ENCODE assay signal across 14 cellular contexts in genomic region chr12:87272846-87273245, GRCh38.
DNase-seq lines count a peak whose midpoint lies in the region; ATAC-seq and TF ChIP-seq lines count a peak whose summit lies in the region.
"Had no signal": no experiment of that assay in that cellular context is flagged by ENCODE, and none has a peak within 500 bp of the region (broad histone marks: within the 10 kb centered on the region; RNA-seq: fewer than 3 reads in every experiment).

No MANE protein-coding gene starts in this region.

- H3K4me2 ChIP-seq in osteoblast (ENCODE audit: insufficient read depth, low read length) = no peak overlapping the region
- H3K4me2 ChIP-seq: GM23338 had no signal

- intact Hi-C loops in left ventricle myocardium superior (cut with micrococcal nuclease) = no loop called here
- intact Hi-C loops in sciatic nerve (cut with DNase I) = no loop called here

- H3K27ac ChIP-seq in osteoblast (ENCODE audit: low read depth, low read length) = no peak overlapping the region

- H3K27me3 ChIP-seq in adipocyte (replicated peaks; ENCODE audit: control insufficient read depth, insufficient read depth, low read length) (no peaks in the 10 kb centered on the region), osteoblast (ENCODE audit: insufficient read depth, low read length) (no peaks in the 10 kb centered on the region)
- H3K27me3 ChIP-seq: BE2C had no signal

- ATAC-seq in HG03039 (IDR thresholded peaks at IDR 0.05; ENCODE audit: unreplicated experiment) (no peak), left ventricle myocardium superior (no peak), sciatic nerve (no peak)
- ATAC-seq: GM23338, HepG2 had no signal

- no peak overlapping the region for H3K9ac ChIP-seq in adipocyte (ENCODE audit: low read length)

- H3K4me1 ChIP-seq in adipocyte (ENCODE audit: control insufficient read depth, insufficient read depth, low read length) (peaks cover 6% of the 10 kb centered on the region), osteoblast (ENCODE audit: insufficient read depth, low read length) (peaks cover 11% of the 10 kb centered on the region)
- H3K4me1 ChIP-seq: BE2C, Caco-2 had no signal

- H3K4me3 ChIP-seq in adipocyte (ENCODE audit: low read length) (no peak overlapping the region), osteoblast (ENCODE audit: insufficient read depth, low read length) (no peak overlapping the region)
- H3K4me3 ChIP-seq: GM23338 had no signal

- H3K36me3 ChIP-seq in adipocyte (ENCODE audit: control insufficient read depth, insufficient read depth, low read length, severe bottlenecking) (no peaks in the 10 kb centered on the region), osteoblast (ENCODE audit: insufficient read depth, low read length) (no peaks in the 10 kb centered on the region)
- H3K36me3 ChIP-seq: BE2C had no signal

- no peak for TF ChIP-seq CTCF in osteoblast (IDR thresholded peaks at IDR 0.05; ENCODE audit: extremely low read depth, low read depth, low read length)

- H4K20me1 ChIP-seq in osteoblast (ENCODE audit: insufficient read depth, low read length) = no peaks in the 10 kb centered on the region

- no peak overlapping the region for H2AFZ ChIP-seq in osteoblast (ENCODE audit: low read length)
- H2AFZ ChIP-seq: GM23338 had no signal

- H3K9me3 ChIP-seq in adipocyte (ENCODE audit: control insufficient read depth, low read length) (no peaks in the 10 kb centered on the region), osteoblast (ENCODE audit: low read depth, low read length) (no peaks in the 10 kb centered on the region)
- H3K9me3 ChIP-seq: BE2C, Caco-2 had no signal

- DNase-seq in adipocyte (ENCODE audit: low read depth) (peak; percentile 60), fibroblast of gingiva (ENCODE audit: low read depth) (peak; percentile 26), osteoblast (ENCODE audit: insufficient read length, low spot score, missing footprints) (peak; percentile 9), left ventricle myocardium superior (no peak), sciatic nerve (ENCODE audit: low spot score) (no peak)
- DNase-seq: ACHN; BE2C; C1 segment of cervical spinal cord; Caco-2; CD4-positive, CD25-positive, alpha-beta regulatory T cell; H7 had no signal

- H3K79me2 ChIP-seq in osteoblast (ENCODE audit: insufficient read depth, low read length) = no peaks in the 10 kb centered on the region

Comparison
In these comparisons a context has a peak if more than half of its experiments do, and no peak if none do; other contexts are left out.
1. DNase-seq: peak in adipocyte (single experiment), fibroblast of gingiva (single experiment) and osteoblast (single experiment); none in left ventricle myocardium superior (single experiment) and sciatic nerve (single experiment).